ENCODE assay signal across 9 cellular contexts in the genomic region with DNA sequence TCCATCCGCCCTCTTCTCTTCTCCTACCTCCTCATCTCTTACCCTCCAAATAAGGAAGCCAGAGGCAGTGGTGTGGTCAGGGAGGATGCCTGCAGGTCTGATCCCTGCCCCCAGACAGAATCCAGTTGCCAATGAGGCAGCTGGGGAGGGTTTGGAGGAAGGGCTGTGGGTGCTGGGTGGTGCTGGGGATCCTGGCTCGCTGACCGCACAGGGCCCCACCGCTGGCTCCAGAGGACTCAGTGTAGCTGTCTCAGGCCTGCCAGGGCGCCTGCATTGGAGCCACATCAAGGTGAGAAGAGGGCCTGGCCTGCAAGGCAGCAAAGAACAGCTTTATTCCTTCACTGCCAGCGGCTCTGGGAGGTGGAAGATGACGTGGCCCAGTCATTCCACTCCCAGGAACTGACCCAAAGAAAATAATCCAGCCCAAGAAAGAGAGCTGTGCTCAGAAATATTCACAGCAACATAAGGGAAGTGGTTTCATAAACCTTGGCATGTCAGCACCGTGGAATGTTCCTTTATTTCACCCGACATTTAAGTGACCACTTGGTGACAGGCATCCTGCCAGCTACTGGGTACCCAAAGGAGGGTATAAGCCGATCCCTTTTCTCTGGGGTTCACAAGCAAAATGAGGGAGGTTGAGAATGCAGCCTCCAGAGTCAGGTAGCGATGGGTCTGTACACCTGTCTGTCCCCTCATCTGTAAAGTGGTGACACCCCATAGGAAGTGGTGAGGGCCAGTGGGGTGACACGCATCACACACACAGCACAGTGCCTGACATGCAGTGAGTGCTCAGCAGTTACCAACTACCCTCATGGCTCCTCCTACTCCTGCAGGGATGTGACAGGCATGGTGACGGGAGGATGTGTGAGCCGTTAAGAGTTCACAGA.
DNase-seq lines count a peak whose midpoint lies in the region; ATAC-seq, FAIRE-seq and TF ChIP-seq lines count a peak whose summit lies in the region.
"Had no signal": no experiment of that assay in that cellular context is flagged by ENCODE, and none has a peak within 500 bp of the region (broad histone marks: within the 10 kb centered on the region; RNA-seq: fewer than 3 reads in every experiment).

No MANE protein-coding gene starts in this region.

- FAIRE-seq in bronchial epithelial cell (lab: Jason Lieb, UNC), result no peak
- FAIRE-seq: islet of Langerhans had no signal

- no peaks in the 10 kb centered on the region for H3K36me3 ChIP-seq in bronchial epithelial cell (ENCODE audit: control insufficient read depth, insufficient read depth, low read length)

- ATAC-seq in GM18873 (IDR thresholded peaks at IDR 0.05; ENCODE audit: low FRiP score, unreplicated experiment) (no peak), HG02885 (IDR thresholded peaks at IDR 0.05; ENCODE audit: poor library complexity, unreplicated experiment) (no peak)

- DNase-seq in GM04504 (ENCODE audit: low read depth) (peak; percentile 87), HT1080 (ENCODE audit: low read depth) (peak; percentile 100), bronchial epithelial cell (ENCODE audit: low read depth) (peak; percentile 64), myocyte (ENCODE audit: low read depth) (peak; percentile 74), NCI-H2081 treated with DMSO at 0.1 percent for 48 hours (lab: John Stamatoyannopoulos, UW) (no peak), NCI-H2081 (lab: John Stamatoyannopoulos, UW) (no peak)

- H3K4me3 ChIP-seq in bronchial epithelial cell (ENCODE audit: low read depth, low read length), result no peak overlapping the region

- H3K27me3 ChIP-seq in bronchial epithelial cell (ENCODE audit: control insufficient read depth, insufficient read depth, low read length), result no peaks in the 10 kb centered on the region

- no peak for TF ChIP-seq CTCF in bronchial epithelial cell (IDR thresholded peaks at IDR 0.05; ENCODE audit: insufficient read depth, low read length, severe bottlenecking)

Comparison
In these comparisons a context has a peak if more than half of its experiments do, and no peak if none do; other contexts are left out.
1. DNase-seq: peak in GM04504 (single experiment), HT1080 (single experiment), bronchial epithelial cell (single experiment) and myocyte (single experiment); none in NCI-H2081 treated with DMSO at 0.1 percent for 48 hours (single experiment) and NCI-H2081 (0 of 2).